In the genomic region with DNA sequence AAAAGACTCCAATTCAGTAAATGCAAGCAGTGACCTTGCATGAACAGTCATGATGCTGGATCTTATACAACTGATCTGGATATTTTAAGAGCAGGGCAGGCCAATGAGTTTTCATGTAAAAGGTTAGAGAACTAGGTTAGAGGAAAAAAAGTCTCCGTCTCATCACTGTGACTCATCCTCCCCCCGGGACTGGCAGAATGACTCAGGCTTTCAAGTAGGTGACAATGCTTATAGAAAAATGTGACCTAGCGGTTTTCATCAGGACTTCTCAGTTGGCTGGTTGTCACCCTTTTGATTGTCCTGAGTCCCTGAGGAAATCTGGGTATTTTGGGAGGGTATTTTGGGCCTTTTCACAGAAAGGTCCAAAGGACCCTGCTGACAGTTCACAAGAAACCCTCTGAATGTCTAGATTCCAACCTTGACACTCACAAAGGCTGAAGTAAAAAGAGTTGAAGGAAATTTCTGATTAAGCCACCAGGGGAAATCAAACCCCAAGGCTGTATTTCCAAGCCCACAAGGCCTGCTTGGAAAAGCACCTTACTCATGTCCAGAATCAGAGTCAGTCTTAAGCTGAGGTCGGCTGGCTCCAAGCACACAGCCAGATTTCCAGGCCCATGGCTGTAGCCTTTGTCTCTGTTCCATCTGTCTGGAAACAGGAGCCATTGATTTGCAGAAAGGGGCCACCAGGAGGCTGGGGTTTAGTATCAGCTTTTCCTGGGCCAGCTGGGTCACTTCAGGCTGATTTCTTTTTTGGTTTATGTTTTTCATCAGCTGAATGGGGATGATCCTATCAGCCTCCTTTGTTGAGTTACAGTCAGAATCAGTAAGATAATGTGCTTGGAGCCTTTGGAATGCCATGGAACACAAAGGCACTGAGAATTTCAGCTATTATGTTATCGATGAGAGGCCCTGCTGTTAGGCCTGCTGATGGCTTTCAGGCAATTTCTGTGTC, we compare ENCODE assay signal across 8 cellular contexts.
A peak's percentile ranks its signal among the peaks of the same experiment; 100 is the strongest.
DNase-seq lines count a peak whose midpoint lies in the region; ATAC-seq and TF ChIP-seq lines count a peak whose summit lies in the region.

No MANE protein-coding gene starts in this region.

- H3K36me3 Mint-ChIP-seq in stimulated activated memory B cell treated with anti-CD40 and anti-IgM and Interleukin-4, amounts not matched to agents 10 μg/mL and 1 μg/mL and 100 μg/mL, for 72 hours = no peaks in the 10 kb centered on the region

- TF ChIP-seq CTCF in RWPE1 (conservative IDR thresholded peaks at IDR 0.05; ENCODE audit: low read depth) = no peak
- TF ChIP-seq CTCF in psoas muscle (IDR thresholded peaks at IDR 0.05) = peak; percentile 6

- no peak overlapping the region for H3K4me3 Mint-ChIP-seq in stimulated activated memory B cell treated with anti-CD40 and anti-IgM and Interleukin-4, amounts not matched to agents 10 μg/mL and 1 μg/mL and 100 μg/mL, for 72 hours

- H3K9me3 Mint-ChIP-seq in stimulated activated memory B cell treated with anti-CD40 and anti-IgM and Interleukin-4, amounts not matched to agents 10 μg/mL and 1 μg/mL and 100 μg/mL, for 72 hours = peaks cover 3% of the 10 kb centered on the region

- H3K27ac ChIP-seq in RWPE1 (no peak overlapping the region), epithelial cell of prostate (no peak overlapping the region), psoas muscle (no peak overlapping the region)

- 48 to 56% (median 55%) methylated on average over 5 of the region's 5 CpGs for WGBS in psoas muscle, 3 donors

- CTCF ChIA-PET in RWPE1 (lab: Yijun Ruan, JAX) = interaction anchor here (0.6 kb wide), 2 partner anchors 95 to 277 kb away, joined by 3 to 4 read pairs; no protein-coding TSS in a partner anchor

- ATAC-seq in GM18511 (IDR thresholded peaks at IDR 0.05; ENCODE audit: unreplicated experiment) (peak; percentile 96), HG02981 (IDR thresholded peaks at IDR 0.05; ENCODE audit: unreplicated experiment) (peak; percentile 90), psoas muscle (peak in 3 of 4 donors; percentile 20 to 54 (median 32))
- no peak for ATAC-seq in stimulated activated memory B cell treated with anti-CD40 and anti-IgM and Interleukin-4, amounts not matched to agents 10 μg/mL and 1 μg/mL and 100 μg/mL, for 72 hours

- peak; percentile 95 for DNase-seq in A172 (ENCODE audit: low spot score)
- DNase-seq in RWPE1 (ENCODE audit: low spot score) = peak; percentile 79
- DNase-seq in epithelial cell of prostate (ENCODE audit: low read depth, low spot score) = peak; percentile 22
- DNase-seq in psoas muscle = peak; percentile 68 to 79
- DNase-seq in NCI-H187 treated with DMSO at 0.1 percent for 48 hours (lab: John Stamatoyannopoulos, UW) = no peak

- H3K4me1 Mint-ChIP-seq in stimulated activated memory B cell treated with anti-CD40 and anti-IgM and Interleukin-4, amounts not matched to agents 10 μg/mL and 1 μg/mL and 100 μg/mL, for 72 hours = no peaks in the 10 kb centered on the region

- H3K27me3 ChIP-seq in psoas muscle (ENCODE audit: insufficient read depth in 3 of 3, low read length in 2 of 3) = no peaks in the 10 kb centered on the region

- no peaks in the 10 kb centered on the region for H3K36me3 ChIP-seq in psoas muscle (ENCODE audit: insufficient read depth in 1 of 2, low read depth in 1 of 2)

- no peaks in the 10 kb centered on the region for H3K4me1 ChIP-seq in psoas muscle

- H3K27me3 Mint-ChIP-seq in stimulated activated memory B cell treated with anti-CD40 and anti-IgM and Interleukin-4, amounts not matched to agents 10 μg/mL and 1 μg/mL and 100 μg/mL, for 72 hours = peaks cover 9% of the 10 kb centered on the region

- no peaks in the 10 kb centered on the region for H3K9me3 ChIP-seq in psoas muscle

- H3K27ac Mint-ChIP-seq in stimulated activated memory B cell treated with anti-CD40 and anti-IgM and Interleukin-4, amounts not matched to agents 10 μg/mL and 1 μg/mL and 100 μg/mL, for 72 hours = no peak overlapping the region

- intact Hi-C loops in psoas muscle (cut with DNase I) = no loop called here

- POLR2A ChIA-PET in RWPE1 (lab: Yijun Ruan, JAX; ENCODE audit: low non-redundant PET) = no interaction called here

- no peak overlapping the region for H3K4me3 ChIP-seq in psoas muscle
